ENCODE assay signal across 9 cellular contexts in genomic region chr10:6201511-6201975, GRCh38. TPM values are rescaled to one million over a fixed set of nuclear protein-coding genes. Genes with fewer than 3 reads are reported as not detected.
DNase-seq lines count a peak whose midpoint lies in the region; ATAC-seq and TF ChIP-seq lines count a peak whose summit lies in the region.
"Had no signal": no experiment of that assay in that cellular context is flagged by ENCODE, and none has a peak within 500 bp of the region (broad histone marks: within the 10 kb centered on the region; RNA-seq: fewer than 3 reads in every experiment).

No MANE protein-coding gene starts in this region.

- H3K36me3 Mint-ChIP-seq in activated naive CD8-positive, alpha-beta T cell treated with anti-CD3 and anti-CD28 coated beads, Interleukin-2, amount 50 U/mL, for 24 hours (ENCODE audit: low read depth), result peaks cover 7% of the 10 kb centered on the region

- TF ChIP-seq EP300 in SK-N-SH (IDR thresholded peaks at IDR 0.05; ENCODE audit: borderline replicate concordance in 1 of 2, low read depth in 1 of 2, low read length in 1 of 2), result no peak

- no peak for TF ChIP-seq CTCF in AG10803 (conservative IDR thresholded peaks at IDR 0.05; ENCODE audit: low read length)
- TF ChIP-seq CTCF in SK-N-SH (IDR thresholded peaks at IDR 0.05), result 0 out of 2 replicates have a peak, but pooled peaks have one; percentile 8

- intact Hi-C loops in right cardiac atrium (cut with DNase I), result loop anchor here in 2 of 4 donors (5.0 to 10.0 kb wide), 4 partner anchors 39 to 201 kb away; no protein-coding TSS in a partner anchor

- H3K4me1 Mint-ChIP-seq in activated naive CD8-positive, alpha-beta T cell treated with anti-CD3 and anti-CD28 coated beads, Interleukin-2, amount 50 U/mL, for 24 hours, result peaks cover 43% of the 10 kb centered on the region

- H3K4me3 ChIP-seq in AG10803 (ENCODE audit: low read length) (peak overlapping the region; percentile 63), SK-N-SH (ENCODE audit: low read depth in 2 of 2, low read length in 1 of 2) (peak overlapping the region; percentile 74 to 79), right cardiac atrium (ENCODE audit: low read length) (peak overlapping the region; percentile 57)

- DNase-seq in AG10803 (ENCODE audit: low read depth), result peak; percentile 72
- peak; percentile 85 for DNase-seq in SK-N-SH
- peak; percentile 95 for DNase-seq in activated naive CD8-positive, alpha-beta T cell treated with anti-CD3 and anti-CD28 coated beads, Interleukin-2, amount 50 U/mL, for 24 hours
- peak; percentile 62 to 87 (median 86) for DNase-seq in right cardiac atrium
- peak; percentile 83 for DNase-seq in retina
- DNase-seq in DMS153 treated with DMSO at 0.1 percent for 48 hours (lab: John Stamatoyannopoulos, UW; ENCODE audit: unreplicated experiment), result no peak

- POLR2A ChIA-PET in SK-N-SH (lab: Yijun Ruan, JAX), result interaction anchor here (0.8 to 3.1 kb wide), 2 partner anchors 38 to 200 kb away, joined by 3 to 29 read pairs; no protein-coding TSS in a partner anchor

- ATAC-seq in GM19043 (IDR thresholded peaks at IDR 0.05; ENCODE audit: low read depth, unreplicated experiment) (peak; percentile 49), HG03439 (IDR thresholded peaks at IDR 0.05; ENCODE audit: unreplicated experiment) (peak; percentile 37), right cardiac atrium (peak; percentile 56 to 66)
- peak; percentile 79 for ATAC-seq in activated naive CD8-positive, alpha-beta T cell treated with anti-CD3 and anti-CD28 coated beads, Interleukin-2, amount 50 U/mL, for 24 hours

- no peaks in the 10 kb centered on the region for H3K27me3 Mint-ChIP-seq in activated naive CD8-positive, alpha-beta T cell treated with anti-CD3 and anti-CD28 coated beads, Interleukin-2, amount 50 U/mL, for 24 hours

- peak overlapping the region; percentile 97 for H3K27ac Mint-ChIP-seq in activated naive CD8-positive, alpha-beta T cell treated with anti-CD3 and anti-CD28 coated beads, Interleukin-2, amount 50 U/mL, for 24 hours

- H3K9me2 ChIP-seq in SK-N-SH, result no peaks in the 10 kb centered on the region

- TF ChIP-seq RAD21 in SK-N-SH (IDR thresholded peaks at IDR 0.05; ENCODE audit: low read length), result 0 out of 2 replicates have a peak, but pooled peaks have one; percentile 8

- peaks cover 39% of the 10 kb centered on the region for H3K79me2 ChIP-seq in SK-N-SH (ENCODE audit: insufficient read depth)

- peaks cover 3% of the 10 kb centered on the region for H3F3A ChIP-seq in SK-N-SH (replicated peaks; ENCODE audit: insufficient read depth)

- H3K9me3 ChIP-seq in SK-N-SH (no peaks in the 10 kb centered on the region), right cardiac atrium (ENCODE audit: control insufficient read depth, low read length) (no peaks in the 10 kb centered on the region)

- H3K4me1 ChIP-seq in SK-N-SH (ENCODE audit: control insufficient read depth in 1 of 2, insufficient read depth in 2 of 2, low read depth in 1 of 2, low read length in 1 of 2), result peaks cover 9 to 16% of the 10 kb centered on the region in 2 experiments; a peak in 2 of 4 replicates
- peaks cover 9% of the 10 kb centered on the region for H3K4me1 ChIP-seq in right cardiac atrium (ENCODE audit: control insufficient read depth, insufficient read depth, low read length)

- peak overlapping the region; percentile 84 for H3K4me3 Mint-ChIP-seq in activated naive CD8-positive, alpha-beta T cell treated with anti-CD3 and anti-CD28 coated beads, Interleukin-2, amount 50 U/mL, for 24 hours

- H3K27ac ChIP-seq in SK-N-SH (ENCODE audit: low read depth in 2 of 2, low read length in 1 of 2) (no peak overlapping the region), right cardiac atrium (ENCODE audit: low read length) (no peak overlapping the region)
- H3K27ac ChIP-seq: HL-60 had no signal

- peak overlapping the region; percentile 54; the same call in 1 of the 2 replicates for H3K9ac ChIP-seq in SK-N-SH

- CTCF ChIA-PET in SK-N-SH (lab: Yijun Ruan, JAX), result interaction anchor here (1.0 to 5.3 kb wide), 20 partner anchors 11 to 244 kb away, joined by 3 to 159 read pairs (median 8); no protein-coding TSS in a partner anchor

- WGBS in SK-N-SH (ENCODE audit: low lambda C conversion rate), result 7% methylated on average over 9 of the region's 51 CpGs
- WGBS in right cardiac atrium, result under 1% methylated on average over 51 of the region's 51 CpGs

- H3K9me3 Mint-ChIP-seq in activated naive CD8-positive, alpha-beta T cell treated with anti-CD3 and anti-CD28 coated beads, Interleukin-2, amount 50 U/mL, for 24 hours, result no peaks in the 10 kb centered on the region

- peaks cover 24% of the 10 kb centered on the region for H4K20me1 ChIP-seq in SK-N-SH (ENCODE audit: insufficient read depth)

- no peaks in the 10 kb centered on the region for H3K36me3 ChIP-seq in SK-N-SH (replicated peaks in 1 of 2; ENCODE audit: control insufficient read depth in 1 of 2, insufficient read depth in 2 of 2, low read length in 1 of 2)

- no peaks in the 10 kb centered on the region for H3K27me3 ChIP-seq in SK-N-SH (ENCODE audit: insufficient read depth)
- H3K27me3 ChIP-seq in right cardiac atrium (ENCODE audit: control insufficient read depth, insufficient read depth), result no peaks in the 10 kb centered on the region

- H2AFZ ChIP-seq in SK-N-SH (ENCODE audit: low read depth), result 0 out of 2 replicates have a peak overlapping the region, but pooled peaks have one; percentile 57

- H3K4me2 ChIP-seq in SK-N-SH, result peak overlapping the region; percentile 96

TF ChIP-seq in SK-N-SH, 30 proteins besides CTCF, POLR2A, EP300 and RAD21:
- peak; percentile 41; the same call in 1 of the 2 replicates for TF ChIP-seq MAX (IDR thresholded peaks at IDR 0.05; ENCODE audit: low read depth)
- 0 out of 2 replicates have a peak, but pooled peaks have one; percentile 13 for TF ChIP-seq RFX5 (IDR thresholded peaks at IDR 0.05; ENCODE audit: low read length)
- no peak for TF ChIP-seq YY1 (IDR thresholded peaks at IDR 0.05; ENCODE audit: low read depth)

RNA-seq across cellular contexts. Expression of gene PFKFB3, which starts 1.2 kb away (rescaled TPM):
- polyA plus RNA-seq in SK-N-SH (2012; rRNA removed) (33.0 and 59.7 TPM in 2 replicates), right cardiac atrium (11.2 TPM)
- 22.0 and 28.4 TPM in 2 replicates for polyA plus RNA-seq in SK-N-SH (2012; cell fraction: cytosol; rRNA removed)
- polyA plus RNA-seq in SK-N-SH (2012; cell fraction: nucleus; rRNA removed), result 122 and 146 TPM in 2 replicates
- 10 to 100 TPM; 10.5 to 15.1 (median 11.7) TPM for total RNA-seq in right cardiac atrium
